ENCODE assay signal across 2 cellular contexts in the genomic region with DNA sequence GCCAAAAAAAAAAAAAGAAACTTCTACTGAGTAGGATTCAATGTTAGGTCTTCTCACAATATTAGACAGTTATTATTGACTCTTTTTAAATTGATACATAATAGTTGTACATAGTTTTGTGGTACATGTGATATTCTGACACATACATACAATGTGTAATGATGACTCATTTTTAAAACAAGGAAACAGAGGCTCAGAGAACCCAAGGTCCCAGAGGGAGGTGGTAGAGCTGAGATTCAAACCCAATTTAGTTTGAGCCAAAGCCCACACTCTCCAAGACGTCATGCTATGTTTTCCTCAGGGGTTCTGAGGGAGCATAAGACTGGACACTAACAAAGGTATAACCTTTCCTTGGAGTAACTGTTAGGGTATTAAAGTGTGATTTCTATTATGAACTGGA.
TF ChIP-seq lines count a peak whose summit lies in the region.

No MANE protein-coding gene starts in this region.

TF ChIP-seq in IMR-90, 13 proteins besides CTCF, POLR2A, EP300 and RAD21:
- TF ChIP-seq CHD1 (IDR thresholded peaks at IDR 0.05; ENCODE audit: low read depth, low read length) (no peak), CEBPB (IDR thresholded peaks at IDR 0.05; ENCODE audit: low read depth, low read length) (no peak), MAZ (IDR thresholded peaks at IDR 0.05; ENCODE audit: borderline replicate concordance, low read depth, low read length) (no peak), FOS (IDR thresholded peaks at IDR 0.05; ENCODE audit: low read depth, low read length) (peak; percentile 87), BHLHE40 (IDR thresholded peaks at IDR 0.05; ENCODE audit: low read depth, low read length) (0 out of 2 replicates have a peak, but pooled peaks have one; percentile 9)

TF ChIP-seq in K562, 482 proteins besides CTCF, POLR2A, EP300 and RAD21:
- TF ChIP-seq FOSL1 (tag; conservative IDR thresholded peaks at IDR 0.05) (0 out of 2 replicates have a peak, but pooled peaks have one; percentile 52), ZBTB7A (IDR thresholded peaks at IDR 0.05; ENCODE audit: borderline replicate concordance, control insufficient read depth, low read depth, low read length) (no peak), SMARCE1 (IDR thresholded peaks at IDR 0.05) (no peak), FOXA1 (IDR thresholded peaks at IDR 0.05; ENCODE audit: borderline replicate concordance) (no peak)
- TF ChIP-seq, protein P1, sequence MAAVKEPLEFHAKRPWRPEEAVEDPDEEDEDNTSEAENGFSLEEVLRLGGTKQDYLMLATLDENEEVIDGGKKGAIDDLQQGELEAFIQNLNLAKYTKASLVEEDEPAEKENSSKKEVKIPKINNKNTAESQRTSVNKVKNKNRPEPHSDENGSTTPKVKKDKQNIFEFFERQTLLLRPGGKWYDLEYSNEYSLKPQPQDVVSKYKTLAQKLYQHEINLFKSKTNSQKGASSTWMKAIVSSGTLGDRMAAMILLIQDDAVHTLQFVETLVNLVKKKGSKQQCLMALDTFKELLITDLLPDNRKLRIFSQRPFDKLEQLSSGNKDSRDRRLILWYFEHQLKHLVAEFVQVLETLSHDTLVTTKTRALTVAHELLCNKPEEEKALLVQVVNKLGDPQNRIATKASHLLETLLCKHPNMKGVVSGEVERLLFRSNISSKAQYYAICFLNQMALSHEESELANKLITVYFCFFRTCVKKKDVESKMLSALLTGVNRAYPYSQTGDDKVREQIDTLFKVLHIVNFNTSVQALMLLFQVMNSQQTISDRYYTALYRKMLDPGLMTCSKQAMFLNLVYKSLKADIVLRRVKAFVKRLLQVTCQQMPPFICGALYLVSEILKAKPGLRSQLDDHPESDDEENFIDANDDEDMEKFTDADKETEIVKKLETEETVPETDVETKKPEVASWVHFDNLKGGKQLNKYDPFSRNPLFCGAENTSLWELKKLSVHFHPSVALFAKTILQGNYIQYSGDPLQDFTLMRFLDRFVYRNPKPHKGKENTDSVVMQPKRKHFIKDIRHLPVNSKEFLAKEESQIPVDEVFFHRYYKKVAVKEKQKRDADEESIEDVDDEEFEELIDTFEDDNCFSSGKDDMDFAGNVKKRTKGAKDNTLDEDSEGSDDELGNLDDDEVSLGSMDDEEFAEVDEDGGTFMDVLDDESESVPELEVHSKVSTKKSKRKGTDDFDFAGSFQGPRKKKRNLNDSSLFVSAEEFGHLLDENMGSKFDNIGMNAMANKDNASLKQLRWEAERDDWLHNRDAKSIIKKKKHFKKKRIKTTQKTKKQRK (IDR thresholded peaks at IDR 0.05; ENCODE audit: borderline replicate concordance, low read depth, low read length) = no peak
- TF ChIP-seq, protein P2, sequence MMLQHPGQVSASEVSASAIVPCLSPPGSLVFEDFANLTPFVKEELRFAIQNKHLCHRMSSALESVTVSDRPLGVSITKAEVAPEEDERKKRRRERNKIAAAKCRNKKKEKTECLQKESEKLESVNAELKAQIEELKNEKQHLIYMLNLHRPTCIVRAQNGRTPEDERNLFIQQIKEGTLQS (IDR thresholded peaks at IDR 0.05) = peak; percentile 18; the same call in 1 of the 2 replicates
- TF ChIP-seq, protein P2 (CRISPR knock-in tag; conservative IDR thresholded peaks at IDR 0.05) = no peak
